Comparison of ENCODE assay signal across 13 cellular contexts in the genomic region with DNA sequence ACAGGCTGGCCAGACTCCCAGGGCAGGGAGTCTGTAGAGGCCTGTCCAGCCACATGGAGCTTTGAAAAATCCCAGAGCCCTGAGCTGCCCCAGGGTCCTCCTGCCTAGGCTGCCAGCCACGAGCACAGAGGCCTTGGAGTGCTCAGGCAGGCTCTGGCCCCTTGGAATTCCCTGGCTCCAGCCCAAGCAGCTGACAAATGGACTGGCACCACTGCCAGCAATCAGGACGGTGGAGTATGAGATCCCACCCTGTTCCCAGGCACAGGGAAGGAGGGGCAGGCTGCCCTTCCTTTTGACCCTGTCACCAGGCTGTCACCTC. TPM values are rescaled to one million over a fixed set of nuclear protein-coding genes. Genes with fewer than 3 reads are reported as not detected.
DNase-seq lines count a peak whose midpoint lies in the region; ATAC-seq, FAIRE-seq and TF ChIP-seq lines count a peak whose summit lies in the region.
"Had no signal": no experiment of that assay in that cellular context is flagged by ENCODE, and none has a peak within 500 bp of the region (broad histone marks: within the 10 kb centered on the region; RNA-seq: fewer than 3 reads in every experiment).

No MANE protein-coding gene starts in this region.

- no peaks in the 10 kb centered on the region for H3K27me3 Mint-ChIP-seq in Caco-2 (ENCODE audit: insufficient read depth, unreplicated experiment)
- peaks cover 34% of the 10 kb centered on the region for H3K27me3 Mint-ChIP-seq in stimulated activated memory B cell treated with anti-CD40 and anti-IgM and Interleukin-4, amounts not matched to agents 10 μg/mL and 1 μg/mL and 100 μg/mL, for 72 hours

- peaks cover 6% of the 10 kb centered on the region for H3K36me3 Mint-ChIP-seq in Caco-2 (ENCODE audit: insufficient read depth, unreplicated experiment)
- H3K36me3 Mint-ChIP-seq in stimulated activated memory B cell treated with anti-CD40 and anti-IgM and Interleukin-4, amounts not matched to agents 10 μg/mL and 1 μg/mL and 100 μg/mL, for 72 hours: no peaks in the 10 kb centered on the region
- H3K36me3 Mint-ChIP-seq: naive thymus-derived CD4-positive, alpha-beta T cell had no signal

- FAIRE-seq in H54 (lab: Jason Lieb, UNC): no peak

- H3K27me3 ChIP-seq in Caco-2 (replicated peaks; ENCODE audit: control insufficient read depth, insufficient read depth, low read length) (no peaks in the 10 kb centered on the region), adrenal gland (no peaks in the 10 kb centered on the region), right atrium auricular region (no peaks in the 10 kb centered on the region), parathyroid adenoma (ENCODE audit: control insufficient read depth, insufficient read depth, low read length) (no peaks in the 10 kb centered on the region)

- TF ChIP-seq POLR2A in adrenal gland (IDR thresholded peaks at IDR 0.05): no peak
- TF ChIP-seq POLR2A in H54 (IDR thresholded peaks at IDR 0.05; ENCODE audit: low read depth, low read length): no peak

- H3K9me3 ChIP-seq in Caco-2 (no peaks in the 10 kb centered on the region), adrenal gland (replicated peaks in 1 of 3) (no peaks in the 10 kb centered on the region), right atrium auricular region (no peaks in the 10 kb centered on the region), parathyroid adenoma (ENCODE audit: control insufficient read depth, low read length) (no peaks in the 10 kb centered on the region)

- intact Hi-C loops in Caco-2 (cut with micrococcal nuclease; ENCODE audit: unreplicated experiment) (loop anchor here (1.0 kb wide), 1 partner anchor 11 kb away; no protein-coding TSS in a partner anchor), adrenal gland (cut with DNase I) (no loop called here)

- peaks cover 17% of the 10 kb centered on the region for H3K4me1 Mint-ChIP-seq in Caco-2 (ENCODE audit: low read depth, unreplicated experiment)
- H3K4me1 Mint-ChIP-seq in stimulated activated memory B cell treated with anti-CD40 and anti-IgM and Interleukin-4, amounts not matched to agents 10 μg/mL and 1 μg/mL and 100 μg/mL, for 72 hours: peaks cover 19% of the 10 kb centered on the region

- H3K27ac ChIP-seq in adrenal gland: peak overlapping the region in 3 of 5 donors; percentile 50 to 88 (median 59)
- peak overlapping the region; percentile 24 to 70 for H3K27ac ChIP-seq in right atrium auricular region
- no peak overlapping the region for H3K27ac ChIP-seq in parathyroid adenoma

- 0 to 12% (median 3%) methylated on average over 2 of the region's 2 CpGs for WGBS in adrenal gland, 4 donors

- no TSS peak for BruUV-seq in Caco-2 (replicated peaks; lab: Mats Ljungman, UMichigan)

- no peak overlapping the region for H3K4me3 ChIP-seq in Caco-2 (ENCODE audit: low read depth, low read length)
- H3K4me3 ChIP-seq in adrenal gland: no peak overlapping the region
- no peak overlapping the region for H3K4me3 ChIP-seq in right atrium auricular region
- H3K4me3 ChIP-seq in parathyroid adenoma (ENCODE audit: low read depth, low read length): no peak overlapping the region

- no peak for TF ChIP-seq CTCF in Caco-2 (IDR thresholded peaks at IDR 0.05; ENCODE audit: insufficient read depth in 1 of 2, low read depth in 1 of 2, low read length in 1 of 2, severe bottlenecking in 1 of 2, unreplicated experiment in 1 of 2)
- TF ChIP-seq CTCF in adrenal gland (IDR thresholded peaks at IDR 0.05): no peak
- no peak for TF ChIP-seq CTCF in right atrium auricular region (IDR thresholded peaks at IDR 0.05)
- TF ChIP-seq CTCF in parathyroid adenoma (IDR thresholded peaks at IDR 0.05): no peak

- H3K36me3 ChIP-seq in Caco-2 (ENCODE audit: control insufficient read depth, insufficient read depth, low read length) (no peaks in the 10 kb centered on the region), adrenal gland (replicated peaks in 1 of 2) (no peaks in the 10 kb centered on the region), right atrium auricular region (no peaks in the 10 kb centered on the region), parathyroid adenoma (ENCODE audit: control insufficient read depth, insufficient read depth, low read length) (no peaks in the 10 kb centered on the region)

- peaks cover 25% of the 10 kb centered on the region for H3K4me1 ChIP-seq in Caco-2
- peaks cover 17 to 25% of the 10 kb centered on the region in 2 donors for H3K4me1 ChIP-seq in adrenal gland (replicated peaks in 1 of 2)
- peaks cover 0 to 48% of the 10 kb centered on the region in 2 donors for H3K4me1 ChIP-seq in right atrium auricular region
- no peaks in the 10 kb centered on the region for H3K4me1 ChIP-seq in parathyroid adenoma

- H3K9ac ChIP-seq in parathyroid adenoma: no peak overlapping the region

- H3K4me2 ChIP-seq in parathyroid adenoma (ENCODE audit: low read length): no peak overlapping the region

- no peaks in the 10 kb centered on the region for H3K9me3 Mint-ChIP-seq in Caco-2 (ENCODE audit: unreplicated experiment)
- H3K9me3 Mint-ChIP-seq in stimulated activated memory B cell treated with anti-CD40 and anti-IgM and Interleukin-4, amounts not matched to agents 10 μg/mL and 1 μg/mL and 100 μg/mL, for 72 hours: no peaks in the 10 kb centered on the region
- H3K9me3 Mint-ChIP-seq: naive thymus-derived CD4-positive, alpha-beta T cell had no signal

- no peaks in the 10 kb centered on the region for H3K79me2 ChIP-seq in parathyroid adenoma

- no peak for ATAC-seq in stimulated activated memory B cell treated with anti-CD40 and anti-IgM and Interleukin-4, amounts not matched to agents 10 μg/mL and 1 μg/mL and 100 μg/mL, for 72 hours
- ATAC-seq in GM21825 (IDR thresholded peaks at IDR 0.05; ENCODE audit: unreplicated experiment): no peak

- CTCF ChIA-PET in Caco-2 (lab: Charles Lee): interaction anchor here (0.6 to 2.1 kb wide), 3 partner anchors 9 to 498 kb away, joined by 4 to 13 read pairs (median 4); no protein-coding TSS in a partner anchor

- H3K4me3 Mint-ChIP-seq in Caco-2 (ENCODE audit: unreplicated experiment): no peak overlapping the region
- no peak overlapping the region for H3K4me3 Mint-ChIP-seq in stimulated activated memory B cell treated with anti-CD40 and anti-IgM and Interleukin-4, amounts not matched to agents 10 μg/mL and 1 μg/mL and 100 μg/mL, for 72 hours
- H3K4me3 Mint-ChIP-seq: H9 had no signal

- H3K27ac Mint-ChIP-seq in Caco-2 (ENCODE audit: unreplicated experiment): peak overlapping the region; percentile 86
- no peak overlapping the region for H3K27ac Mint-ChIP-seq in stimulated activated memory B cell treated with anti-CD40 and anti-IgM and Interleukin-4, amounts not matched to agents 10 μg/mL and 1 μg/mL and 100 μg/mL, for 72 hours
- H3K27ac Mint-ChIP-seq: H9 had no signal

- POLR2A ChIA-PET in Caco-2 (lab: Charles Lee): interaction anchor here (1.0 to 1.4 kb wide), 2 partner anchors 8 to 1219 kb away, joined by 3 to 7 read pairs; a partner anchor contains a TSS

- peak overlapping the region; percentile 56 for H2AFZ ChIP-seq in parathyroid adenoma

- DNase-seq in Caco-2 (no peak), adrenal gland (peak; percentile 38 to 82 (median 58)), right atrium auricular region (ENCODE audit: low spot score) (no peak), NCI-H2171 (lab: John Stamatoyannopoulos, UW) (no peak), H54 (ENCODE audit: insufficient read length, low spot score) (no peak)
- DNase-seq: activated naive CD4-positive, alpha-beta T cell treated with anti-CD3 and anti-CD28 coated beads, Interleukin-2, amount 50 U/mL, for 16 hours; COR-L47; H9; naive thymus-derived CD4-positive, alpha-beta T cell had no signal

RNA-seq across cellular contexts. Expression of a gene that starts 26.3 kb away (rescaled TPM):
- not detected in 2 replicates for total RNA-seq in Caco-2 (2022)
- total RNA-seq in adrenal gland: 10 to 100 TPM; 12.5 to 26.6 (median 19.7) TPM
- 1 to 10 TPM; 4.6 to 8.8 (median 6.1) TPM for polyA plus RNA-seq in adrenal gland
- 10 to 100 TPM in 1 of 2 donors, 1 to 10 TPM in 1; 6.2 to 11.0 TPM for total RNA-seq in right atrium auricular region
- total RNA-seq: NCI-H460 had no signal

Comparison
In these comparisons a context has a peak if more than half of its experiments do, and no peak if none do; other contexts are left out.
1. DNase-seq: peak in adrenal gland (7 of 7); none in Caco-2 (0 of 2), right atrium auricular region (single experiment), NCI-H2171 (single experiment) and H54 (single experiment).